1 cellular context compared by ENCODE assay signal in genomic region chr2:11187733-11188132, GRCh38.
TF ChIP-seq lines count a peak whose summit lies in the region.

No MANE protein-coding gene starts in this region.

TF ChIP-seq in A549, 52 proteins besides CTCF, POLR2A, EP300 and RAD21 (continued from another document):
- TF ChIP-seq HMGXB4 (CRISPR knock-in tag; IDR thresholded peaks at IDR 0.05; ENCODE audit: borderline replicate concordance) (no peak), SREBF2 (IDR thresholded peaks at IDR 0.05) (no peak), TP53 (CRISPR knock-in tag; IDR thresholded peaks at IDR 0.05) (no peak), ZSCAN20 (CRISPR knock-in tag; IDR thresholded peaks at IDR 0.05) (no peak), MAZ (IDR thresholded peaks at IDR 0.05; ENCODE audit: borderline replicate concordance, low read depth, low read length) (no peak), CBX8 (IDR thresholded peaks at IDR 0.05) (no peak), TFCP2L1 (CRISPR knock-in tag; IDR thresholded peaks at IDR 0.05) (no peak), GATA3 (IDR thresholded peaks at IDR 0.05; ENCODE audit: borderline replicate concordance) (no peak), RARB (CRISPR knock-in tag; IDR thresholded peaks at IDR 0.05) (no peak), FOSB (CRISPR knock-in tag; IDR thresholded peaks at IDR 0.05) (no peak), NR3C1 (IDR thresholded peaks at IDR 0.05) (no peak), PHF8 (IDR thresholded peaks at IDR 0.05; ENCODE audit: borderline replicate concordance, low read depth) (no peak), MYC (IDR thresholded peaks at IDR 0.05; ENCODE audit: borderline replicate concordance, low read length) (no peak), CBX2 (IDR thresholded peaks at IDR 0.05; ENCODE audit: borderline replicate concordance, low read depth) (no peak), CEBPB (IDR thresholded peaks at IDR 0.05) (no peak), ZNF302 (CRISPR knock-in tag; IDR thresholded peaks at IDR 0.05) (no peak)
- TF ChIP-seq, protein P1, sequence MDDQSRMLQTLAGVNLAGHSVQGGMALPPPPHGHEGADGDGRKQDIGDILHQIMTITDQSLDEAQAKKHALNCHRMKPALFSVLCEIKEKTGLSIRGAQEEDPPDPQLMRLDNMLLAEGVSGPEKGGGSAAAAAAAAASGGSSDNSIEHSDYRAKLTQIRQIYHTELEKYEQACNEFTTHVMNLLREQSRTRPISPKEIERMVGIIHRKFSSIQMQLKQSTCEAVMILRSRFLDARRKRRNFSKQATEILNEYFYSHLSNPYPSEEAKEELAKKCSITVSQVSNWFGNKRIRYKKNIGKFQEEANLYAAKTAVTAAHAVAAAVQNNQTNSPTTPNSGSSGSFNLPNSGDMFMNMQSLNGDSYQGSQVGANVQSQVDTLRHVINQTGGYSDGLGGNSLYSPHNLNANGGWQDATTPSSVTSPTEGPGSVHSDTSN (IDR thresholded peaks at IDR 0.05) = no peak
- TF ChIP-seq, protein P2, sequence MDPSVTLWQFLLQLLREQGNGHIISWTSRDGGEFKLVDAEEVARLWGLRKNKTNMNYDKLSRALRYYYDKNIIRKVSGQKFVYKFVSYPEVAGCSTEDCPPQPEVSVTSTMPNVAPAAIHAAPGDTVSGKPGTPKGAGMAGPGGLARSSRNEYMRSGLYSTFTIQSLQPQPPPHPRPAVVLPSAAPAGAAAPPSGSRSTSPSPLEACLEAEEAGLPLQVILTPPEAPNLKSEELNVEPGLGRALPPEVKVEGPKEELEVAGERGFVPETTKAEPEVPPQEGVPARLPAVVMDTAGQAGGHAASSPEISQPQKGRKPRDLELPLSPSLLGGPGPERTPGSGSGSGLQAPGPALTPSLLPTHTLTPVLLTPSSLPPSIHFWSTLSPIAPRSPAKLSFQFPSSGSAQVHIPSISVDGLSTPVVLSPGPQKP (IDR thresholded peaks at IDR 0.05; ENCODE audit: low read depth, low read length) = no peak
